In genomic region chr4:143166722-143167121, GRCh38 we compare ENCODE assay signal across 6 cellular contexts. TPM values are rescaled to one million over a fixed set of nuclear protein-coding genes. Genes with fewer than 3 reads are reported as not detected.
DNase-seq lines count a peak whose midpoint lies in the region; TF ChIP-seq lines count a peak whose summit lies in the region.
"Not testable (repeated sequence)": the region's sequence is repeated elsewhere in the genome, so short reads cannot be mapped to it uniquely, and the experiment has no call there.

No MANE protein-coding gene starts in this region.

- H3K9ac ChIP-seq in endodermal cell (ENCODE audit: extremely low read depth, low read length, poor library complexity, severe bottlenecking), result not testable (repeated sequence)

- H3K27me3 ChIP-seq in endodermal cell (ENCODE audit: control insufficient read depth, insufficient read depth, low read length, poor library complexity, severe bottlenecking), result not testable (repeated sequence)

- H3K27me3 Mint-ChIP-seq in endodermal cell (ENCODE audit: insufficient read depth), result not testable (repeated sequence)

- TF ChIP-seq CTCF in HEK293 (tag by site-specific recombination; IDR thresholded peaks at IDR 0.05); endodermal cell (conservative IDR thresholded peaks at IDR 0.05): not testable (repeated sequence)

- not testable (repeated sequence) for H3K36me3 Mint-ChIP-seq in endodermal cell (ENCODE audit: low read depth)

- H3K4me1 ChIP-seq in HEK293 (ENCODE audit: control insufficient read depth, insufficient read depth, low read length); endodermal cell (ENCODE audit: control insufficient read depth, insufficient read depth, low read length): not testable (repeated sequence)

- H3K27ac Mint-ChIP-seq in endodermal cell, result not testable (repeated sequence)

- POLR2A ChIA-PET in HEK293 (lab: Yijun Ruan, JAX), result interaction anchor here (0.7 kb wide), 1 partner anchor 147 kb away, joined by 6 read pairs; no protein-coding TSS in a partner anchor

- H3K9me3 Mint-ChIP-seq in endodermal cell, result peaks cover 32% of the 10 kb centered on the region

- in situ Hi-C loops in Caki2 (cut with HindIII; ENCODE audit: low pct_unique_long_range_greater_than_20kb, low sequenced_read_pairs), result not testable (repeated sequence)

- not testable (repeated sequence) for H3K9me3 ChIP-seq in HEK293 (ENCODE audit: control insufficient read depth, insufficient read depth, low read depth, low read length); endodermal cell (ENCODE audit: control insufficient read depth, low read length)

- WGBS in endodermal cell (ENCODE audit: insufficient coverage in 1 of 2, insufficient read length in 1 of 2), 2 experiments, result 93 to 98% methylated on average over 9 to 11 of the region's 11 CpGs

- not testable (repeated sequence) for H3K4me3 Mint-ChIP-seq in endodermal cell

- DNase-seq in Caki2 (ENCODE audit: low read depth) (peak; percentile 45), NCI-H2029 (lab: John Stamatoyannopoulos, UW) (peak; percentile 40), NCI-H69 (lab: John Stamatoyannopoulos, UW) (peak; percentile 80), SHP77 treated with DMSO at 0.1 percent for 48 hours (lab: John Stamatoyannopoulos, UW) (peak; percentile 23), endodermal cell (peak; percentile 43)

- not testable (repeated sequence) for H3K4me1 Mint-ChIP-seq in endodermal cell

- CTCF ChIA-PET in HEK293 (lab: Yijun Ruan, JAX), result not testable (repeated sequence)

- not testable (repeated sequence) for H3K4me3 ChIP-seq in HEK293 (ENCODE audit: low read depth, low read length); endodermal cell (ENCODE audit: low read length)

- not testable (repeated sequence) for H3K27ac ChIP-seq in HEK293 (ENCODE audit: extremely low read depth, low read depth, low read length); endodermal cell (ENCODE audit: low read depth, low read length)

- not testable (repeated sequence) for H3K36me3 ChIP-seq in HEK293 (ENCODE audit: control insufficient read depth in 2 of 2, insufficient read depth in 1 of 2, low read length in 2 of 2); endodermal cell (ENCODE audit: control insufficient read depth, insufficient read depth, low read length)

TF ChIP-seq in HEK293, 187 proteins besides CTCF, POLR2A, EP300 and RAD21:
- 0 out of 2 replicates have a peak, but pooled peaks have one; percentile 10 for TF ChIP-seq EGR2 (tag by site-specific recombination; IDR thresholded peaks at IDR 0.05; ENCODE audit: low read depth)

RNA-seq across cellular contexts. Expression of gene USP38, which starts 18.0 kb away (rescaled TPM):
- 6.8 and 10.2 TPM in 2 replicates for total RNA-seq in Caki2 (2014; rRNA removed; shearing (Covaris generic); ENCODE audit: low replicate concordance)
- total RNA-seq in endodermal cell, result 10 to 100 TPM; 15.6 to 15.7 TPM
- 13.1 TPM for polyA plus RNA-seq in endodermal cell (2013, experiment 1 of 2)
- 13.5 TPM for polyA plus RNA-seq in endodermal cell (2013, experiment 2 of 2)

Comparison
In these comparisons a context has a peak if more than half of its experiments do, and no peak if none do; other contexts are left out.
1. DNase-seq: peak in every context shown above with its lines; median percentile 80 in NCI-H69; 45 in Caki2; 43 in endodermal cell; 40 in NCI-H2029; 23 in SHP77 treated with DMSO at 0.1 percent for 48 hours.